Comparison of ENCODE assay signal across 37 cellular contexts in genomic region chr7:73304071-73304470, GRCh38. TPM values are rescaled to one million over a fixed set of nuclear protein-coding genes. Genes with fewer than 3 reads are reported as not detected.
"Had no signal": no experiment of that assay in that cellular context is flagged by ENCODE, and none has a peak within 500 bp of the region (broad histone marks: within the 10 kb centered on the region; RNA-seq: fewer than 3 reads in every experiment).

No MANE protein-coding gene starts in this region.

- H3K27ac ChIP-seq: adrenal gland, body of pancreas, breast epithelium, KMS-11, Peyer's patch, SJSA1 had no signal

- DNase-seq: activated CD4-positive, alpha-beta T cell treated with anti-CD3 and anti-CD28 coated beads, Interleukin-2, amount 10 ng/mL, durations not matched to agents 24 days and 14 days; activated CD4-positive, alpha-beta T cell treated with anti-CD3 and anti-CD28 coated beads, Interleukin-2, amount 50 U/mL, for 4 hours; activated CD8-positive, alpha-beta T cell treated with anti-CD3 and anti-CD28 coated beads for 36 hours; activated effector memory CD4-positive, alpha-beta T cell treated with anti-CD3 and anti-CD28 coated beads, Interleukin-2, amount 50 U/mL, for 16 hours; activated naive CD4-positive, alpha-beta T cell; activated naive CD4-positive, alpha-beta T cell treated with anti-CD3 and anti-CD28 coated beads, Interleukin-2, amount 50 U/mL, for 16 hours; activated naive CD8-positive, alpha-beta T cell treated with anti-CD3 and anti-CD28 coated beads for 36 hours; activated T-cell treated with anti-CD3 and anti-CD28 coated beads, Interleukin-2, amount 50 U/mL, for 72 hours; adrenal gland; body of pancreas; MM.1S; MV-4-11; NCI-H1092 treated with DMSO at 0.1 percent for 48 hours; NCI-H1417; NCI-H146; NCI-H187; NCI-H2029 treated with DMSO at 0.1 percent for 48 hours; NCI-H2171 treated with DMSO at 0.1 percent for 48 hours; NCI-H2227 treated with DMSO at 0.1 percent for 48 hours; NCI-H446 treated with DMSO at 0.1 percent for 48 hours; NCI-H524; NCI-H69; PC-3; Peyer's patch; RPMI8226; SHP77 treated with DMSO at 0.1 percent for 48 hours; SK-N-SH had no signal

- ATAC-seq: activated CD8-positive, alpha-beta T cell treated with anti-CD3 and anti-CD28 coated beads for 36 hours; activated T-cell treated with anti-CD3 and anti-CD28 coated beads, Interleukin-2, amount 50 U/mL, for 72 hours; activated T-helper 17 cell treated with anti-CD3 and anti-CD28 coated beads, Interleukin-2, amount 50 U/mL, for 72 hours; body of pancreas; PC-3 had no signal

- H3K27ac Mint-ChIP-seq: activated CD4-positive, alpha-beta T cell treated with anti-CD3 and anti-CD28 coated beads, Interleukin-2, amount 10 ng/mL, durations not matched to agents 24 days and 14 days; activated CD8-positive, alpha-beta T cell treated with anti-CD3 and anti-CD28 coated beads for 36 hours; activated naive CD8-positive, alpha-beta T cell treated with anti-CD3 and anti-CD28 coated beads for 36 hours; activated T-cell treated with anti-CD3 and anti-CD28 coated beads, Interleukin-2, amount 50 U/mL, for 72 hours; activated T-helper 17 cell treated with anti-CD3 and anti-CD28 coated beads, Interleukin-2, amount 50 U/mL, for 72 hours; T-helper 1 cell treated with Interleukin-12 subunit alpha and Interleukin-12 subunit beta and Interleukin-4 antibody, amounts not matched to agents 30 μg/mL and 1 μg/mL, for 36 hours; T-helper 2 cell treated with Interferon-gamma antibody and Interleukin-4, amounts not matched to agents 5 μg/mL and 100 μg/mL, for 36 hours had no signal

- H3K36me3 ChIP-seq: breast epithelium had no signal

- H3K9me3 Mint-ChIP-seq: activated CD4-positive, alpha-beta T cell treated with anti-CD3 and anti-CD28 coated beads, Interleukin-2, amount 10 ng/mL, durations not matched to agents 24 days and 14 days; activated CD8-positive, alpha-beta T cell treated with anti-CD3 and anti-CD28 coated beads for 36 hours; activated T-cell treated with anti-CD3 and anti-CD28 coated beads, Interleukin-2, amount 50 U/mL, for 72 hours; activated T-helper 17 cell treated with anti-CD3 and anti-CD28 coated beads, Interleukin-2, amount 50 U/mL, for 72 hours; T-helper 1 cell treated with Interleukin-12 subunit alpha and Interleukin-12 subunit beta and Interleukin-4 antibody, amounts not matched to agents 30 μg/mL and 1 μg/mL, for 36 hours; T-helper 2 cell treated with Interferon-gamma antibody and Interleukin-4, amounts not matched to agents 5 μg/mL and 100 μg/mL, for 36 hours had no signal

- H3K4me2 ChIP-seq: KMS-11, SK-N-SH had no signal

- H3K4me3 ChIP-seq: adrenal gland, body of pancreas, breast epithelium, Peyer's patch, SJSA1 had no signal

- H3K27me3 Mint-ChIP-seq: activated CD4-positive, alpha-beta T cell treated with anti-CD3 and anti-CD28 coated beads, Interleukin-2, amount 10 ng/mL, durations not matched to agents 24 days and 14 days; activated CD8-positive, alpha-beta T cell treated with anti-CD3 and anti-CD28 coated beads for 36 hours; activated naive CD8-positive, alpha-beta T cell treated with anti-CD3 and anti-CD28 coated beads for 36 hours; activated T-helper 17 cell treated with anti-CD3 and anti-CD28 coated beads, Interleukin-2, amount 50 U/mL, for 72 hours had no signal

- H3K27me3 ChIP-seq: adrenal gland, body of pancreas, breast epithelium, Peyer's patch, SJSA1 had no signal

- H3K9ac ChIP-seq: KMS-11, SK-N-SH had no signal

- H3K4me3 Mint-ChIP-seq: activated CD4-positive, alpha-beta T cell treated with anti-CD3 and anti-CD28 coated beads, Interleukin-2, amount 10 ng/mL, durations not matched to agents 24 days and 14 days; activated CD8-positive, alpha-beta T cell treated with anti-CD3 and anti-CD28 coated beads for 36 hours; activated naive CD8-positive, alpha-beta T cell treated with anti-CD3 and anti-CD28 coated beads for 36 hours; activated T-cell treated with anti-CD3 and anti-CD28 coated beads, Interleukin-2, amount 50 U/mL, for 72 hours; activated T-helper 17 cell treated with anti-CD3 and anti-CD28 coated beads, Interleukin-2, amount 50 U/mL, for 72 hours; T-helper 1 cell treated with Interleukin-12 subunit alpha and Interleukin-12 subunit beta and Interleukin-4 antibody, amounts not matched to agents 30 μg/mL and 1 μg/mL, for 36 hours; T-helper 2 cell treated with Interferon-gamma antibody and Interleukin-4, amounts not matched to agents 5 μg/mL and 100 μg/mL, for 36 hours had no signal

- H3K9me3 ChIP-seq: adrenal gland, body of pancreas, breast epithelium, Peyer's patch, SJSA1, SK-N-SH had no signal

RNA-seq across cellular contexts. Expression of gene TRIM50, which starts 23.8 kb away (rescaled TPM):
- total RNA-seq: activated CD4-positive, alpha-beta T cell treated with anti-CD3 and anti-CD28 coated beads, Interleukin-2, amount 10 ng/mL, durations not matched to agents 24 days and 14 days; activated CD8-positive, alpha-beta memory T cell treated with anti-CD3 and anti-CD28 coated beads for 36 hours; activated CD8-positive, alpha-beta T cell treated with anti-CD3 and anti-CD28 coated beads for 36 hours; activated naive CD8-positive, alpha-beta T cell treated with anti-CD3 and anti-CD28 coated beads for 36 hours; activated T-cell treated with anti-CD3 and anti-CD28 coated beads, Interleukin-2, amount 50 U/mL, for 72 hours; activated T-helper 17 cell treated with anti-CD3 and anti-CD28 coated beads, Interleukin-2, amount 50 U/mL, for 72 hours; astrocyte; cardiac septum; LHCN-M2; PC-3; SJSA1 had no signal

RNA-seq across cellular contexts. Expression of gene FKBP6, which starts 23.9 kb away (rescaled TPM):
- total RNA-seq: activated CD4-positive, alpha-beta T cell treated with anti-CD3 and anti-CD28 coated beads, Interleukin-2, amount 10 ng/mL, durations not matched to agents 24 days and 14 days; activated CD8-positive, alpha-beta memory T cell treated with anti-CD3 and anti-CD28 coated beads for 36 hours; activated CD8-positive, alpha-beta T cell treated with anti-CD3 and anti-CD28 coated beads for 36 hours; activated naive CD8-positive, alpha-beta T cell treated with anti-CD3 and anti-CD28 coated beads for 36 hours; activated T-cell treated with anti-CD3 and anti-CD28 coated beads, Interleukin-2, amount 50 U/mL, for 72 hours; activated T-helper 17 cell treated with anti-CD3 and anti-CD28 coated beads, Interleukin-2, amount 50 U/mL, for 72 hours; astrocyte; body of pancreas; breast epithelium; cardiac septum; LHCN-M2; PC-3; Peyer's patch; SJSA1 had no signal
